In the genomic region with DNA sequence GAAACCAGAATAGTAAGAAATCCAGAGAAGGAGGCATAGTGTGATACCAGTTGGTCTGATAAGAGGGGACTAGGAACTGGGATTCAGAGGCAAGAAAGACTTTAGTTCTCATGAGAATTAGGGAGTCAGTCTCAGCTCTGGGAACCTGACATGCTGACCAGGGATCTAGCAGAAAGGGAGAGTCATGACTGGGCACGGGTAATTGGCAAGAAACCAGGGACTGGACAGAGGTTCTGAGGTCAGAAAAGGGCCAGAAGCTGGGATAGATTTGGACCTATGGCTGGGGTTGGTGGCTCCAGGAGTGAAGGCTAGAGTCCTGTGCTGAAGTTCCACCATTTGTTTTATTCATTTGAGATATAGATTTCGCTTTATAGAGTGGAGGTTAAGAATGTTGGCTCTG, we compare ENCODE assay signal across 26 cellular contexts.
"Had no signal": no experiment of that assay in that cellular context is flagged by ENCODE, and none has a peak within 500 bp of the region (broad histone marks: within the 10 kb centered on the region; RNA-seq: fewer than 3 reads in every experiment).

No MANE protein-coding gene starts in this region.

- H3K27ac ChIP-seq: coronary artery, heart right ventricle, left lung, neural progenitor cell, prostate gland, right atrium auricular region, stomach, thyroid gland, vagina had no signal

- H3K4me3 ChIP-seq: coronary artery, heart right ventricle, left lung, mucosa of descending colon, neural progenitor cell, prostate gland, right atrium auricular region, stomach, thyroid gland, vagina had no signal

- H3K9me3 ChIP-seq: heart right ventricle, left lung, mucosa of descending colon, prostate gland, right atrium auricular region, stomach, thyroid gland, vagina had no signal

- DNase-seq: dermis blood vessel endothelial cell; effector memory CD4-positive, alpha-beta T cell; foreskin melanocyte; glutamatergic neuron; heart right ventricle; hippocampal formation; left cardiac atrium; left lung; mesenchymal stem cell; mucosa of descending colon; naive B cell; stimulated activated CD4-positive, alpha-beta T cell treated with anti-CD3 and anti-CD28 coated beads, Interleukin-2, amount 100 ng/mL, for 24 hours; stimulated activated CD4-positive, alpha-beta T cell treated with anti-CD3 and anti-CD28 coated beads, Interleukin-4, amount 100 ng/mL, for 24 hours; stimulated activated naive CD4-positive, alpha-beta T cell treated with Interleukin-2 at 50 U/mL for 16 hours; stomach; thyroid gland; trophoblast cell had no signal

- H3K4me2 ChIP-seq: neural progenitor cell had no signal

- H3K9ac ChIP-seq: neural progenitor cell had no signal

- H2AFZ ChIP-seq: neural progenitor cell had no signal

- H3K27me3 ChIP-seq: heart right ventricle, left lung, neural progenitor cell, right atrium auricular region, stomach, thyroid gland, vagina had no signal

- H3K4me1 ChIP-seq: heart right ventricle, left lung, prostate gland, right atrium auricular region, stomach, thyroid gland, vagina had no signal

- FAIRE-seq: endometrium, islet of Langerhans had no signal

- H3K36me3 ChIP-seq: heart right ventricle, left lung, neural progenitor cell, prostate gland, right atrium auricular region, stomach, thyroid gland, vagina had no signal

- ATAC-seq: heart right ventricle; left cardiac atrium; left lung; mucosa of descending colon; sciatic nerve; stimulated activated effector memory CD8-positive, alpha-beta T cell treated with anti-CD3 and anti-CD28 coated beads, Interleukin-12 subunit alpha, Interleukin-12 subunit beta, amount 100 ng/mL, for 72 hours had no signal
